Comparison of ENCODE assay signal across 19 cellular contexts in genomic region chr11:11871991-11872401, GRCh38. TPM values are rescaled to one million over a fixed set of nuclear protein-coding genes. Genes with fewer than 3 reads are reported as not detected.
DNase-seq lines count a peak whose midpoint lies in the region; ATAC-seq and TF ChIP-seq lines count a peak whose summit lies in the region.
"Had no signal": no experiment of that assay in that cellular context is flagged by ENCODE, and none has a peak within 500 bp of the region (broad histone marks: within the 10 kb centered on the region; RNA-seq: fewer than 3 reads in every experiment).

No MANE protein-coding gene starts in this region.

- TF ChIP-seq CTCF in CD4-positive, alpha-beta T cell (IDR thresholded peaks at IDR 0.05) = no peak
- no peak for TF ChIP-seq CTCF in GM23338 (conservative IDR thresholded peaks at IDR 0.05; ENCODE audit: low read depth in 2 of 2)
- no peak for TF ChIP-seq CTCF in activated B cell treated with CpG ODN at 0.5 μM for 24 hours (IDR thresholded peaks at IDR 0.05)

- H3K4me3 ChIP-seq in GM23338 = no peak overlapping the region
- H3K4me3 ChIP-seq: lower lobe of right lung, SJCRH30, smooth muscle cell had no signal

- H3K36me3 Mint-ChIP-seq in CD4-positive, alpha-beta T cell (ENCODE audit: low read depth) = peaks cover 35% of the 10 kb centered on the region
- H3K36me3 Mint-ChIP-seq in GM23338 (ENCODE audit: low read depth) (peaks cover 19% of the 10 kb centered on the region; the same call in 2 of the 3 replicates), activated B cell treated with CpG ODN at 0.5 μM for 24 hours (ENCODE audit: low read depth) (peaks cover 18% of the 10 kb centered on the region), memory B cell (peaks cover 14% of the 10 kb centered on the region)
- H3K36me3 Mint-ChIP-seq in stimulated activated memory B cell treated with anti-CD40 and anti-IgM and Interleukin-4, amounts not matched to agents 10 μg/mL and 1 μg/mL and 100 μg/mL, for 72 hours = peaks cover 30% of the 10 kb centered on the region

- POLR2A ChIA-PET in CD4-positive, alpha-beta T cell (lab: Charles Lee) = interaction anchor here (1.0 kb wide), 1 partner anchor 28 kb away, joined by 4 read pairs; no protein-coding TSS in a partner anchor
- POLR2A ChIA-PET in activated B cell treated with CpG ODN at 0.5 μM for 24 hours (lab: Charles Lee) = interaction anchor here (1.2 kb wide), 1 partner anchor 29 kb away, joined by 4 read pairs; no protein-coding TSS in a partner anchor

- H3K4me3 Mint-ChIP-seq in CD4-positive, alpha-beta T cell = peak overlapping the region; percentile 66
- H3K4me3 Mint-ChIP-seq in GM23338 (peak overlapping the region; percentile 3; the same call in 1 of the 3 replicates), activated B cell treated with CpG ODN at 0.5 μM for 24 hours (peak overlapping the region; percentile 6), memory B cell (no peak overlapping the region)
- H3K4me3 Mint-ChIP-seq in stimulated activated memory B cell treated with anti-CD40 and anti-IgM and Interleukin-4, amounts not matched to agents 10 μg/mL and 1 μg/mL and 100 μg/mL, for 72 hours = no peak overlapping the region
- H3K4me3 Mint-ChIP-seq: activated T-helper 1 cell treated with anti-CD3 and anti-CD28 coated beads, Interleukin-12 subunit alpha, Interleukin-12 subunit beta, Interleukin-2, Interleukin-4 antibody, amounts not matched to agents 30 ng/mL and 10 ng/mL and 1 ng/mL, durations not matched to agents 14 hours and 24 hours and 36 hours; stimulated activated naive CD8-positive, alpha-beta T cell treated with anti-CD3 and anti-CD28 coated beads, Interleukin-15, amount 100 ng/mL, for 72 hours had no signal

- no peaks in the 10 kb centered on the region for H3K36me3 ChIP-seq in GM23338 (ENCODE audit: insufficient read depth)
- H3K36me3 ChIP-seq: BE2C, lower lobe of right lung had no signal

- peaks cover 7% of the 10 kb centered on the region for H4K20me1 ChIP-seq in GM23338 (replicated peaks; ENCODE audit: insufficient read depth)

- H3K9me3 Mint-ChIP-seq in CD4-positive, alpha-beta T cell = no peaks in the 10 kb centered on the region
- H3K9me3 Mint-ChIP-seq in GM23338 = peaks cover 3% of the 10 kb centered on the region; the same call in 2 of the 3 replicates
- H3K9me3 Mint-ChIP-seq in activated B cell treated with CpG ODN at 0.5 μM for 24 hours = peaks cover 2% of the 10 kb centered on the region
- H3K9me3 Mint-ChIP-seq in memory B cell = peaks cover 3% of the 10 kb centered on the region
- H3K9me3 Mint-ChIP-seq in stimulated activated memory B cell treated with anti-CD40 and anti-IgM and Interleukin-4, amounts not matched to agents 10 μg/mL and 1 μg/mL and 100 μg/mL, for 72 hours = peaks cover 3% of the 10 kb centered on the region
- H3K9me3 Mint-ChIP-seq: activated T-helper 1 cell treated with anti-CD3 and anti-CD28 coated beads, Interleukin-12 subunit alpha, Interleukin-12 subunit beta, Interleukin-2, Interleukin-4 antibody, amounts not matched to agents 30 ng/mL and 10 ng/mL and 1 ng/mL, durations not matched to agents 14 hours and 24 hours and 36 hours had no signal

- no peaks in the 10 kb centered on the region for H3K27me3 Mint-ChIP-seq in CD4-positive, alpha-beta T cell
- H3K27me3 Mint-ChIP-seq in GM23338 (ENCODE audit: insufficient read depth, low read depth, poor library complexity) (no peaks in the 10 kb centered on the region), activated B cell treated with CpG ODN at 0.5 μM for 24 hours (no peaks in the 10 kb centered on the region), memory B cell (no peaks in the 10 kb centered on the region)
- H3K27me3 Mint-ChIP-seq in stimulated activated memory B cell treated with anti-CD40 and anti-IgM and Interleukin-4, amounts not matched to agents 10 μg/mL and 1 μg/mL and 100 μg/mL, for 72 hours = no peaks in the 10 kb centered on the region
- H3K27me3 Mint-ChIP-seq: stimulated activated naive CD8-positive, alpha-beta T cell treated with anti-CD3 and anti-CD28 coated beads, Interleukin-15, amount 100 ng/mL, for 72 hours had no signal

- H3F3A ChIP-seq in GM23338 (replicated peaks; ENCODE audit: low read depth) = no peaks in the 10 kb centered on the region

- H3K27ac Mint-ChIP-seq in CD4-positive, alpha-beta T cell = no peak overlapping the region
- 0 out of 2 replicates have a peak overlapping the region, but pooled peaks have one; percentile 8 for H3K27ac Mint-ChIP-seq in GM23338
- H3K27ac Mint-ChIP-seq in activated B cell treated with CpG ODN at 0.5 μM for 24 hours = peak overlapping the region; percentile 39
- H3K27ac Mint-ChIP-seq in memory B cell = peak overlapping the region; percentile 12
- no peak overlapping the region for H3K27ac Mint-ChIP-seq in stimulated activated memory B cell treated with anti-CD40 and anti-IgM and Interleukin-4, amounts not matched to agents 10 μg/mL and 1 μg/mL and 100 μg/mL, for 72 hours
- H3K27ac Mint-ChIP-seq: activated T-helper 1 cell treated with anti-CD3 and anti-CD28 coated beads, Interleukin-12 subunit alpha, Interleukin-12 subunit beta, Interleukin-2, Interleukin-4 antibody, amounts not matched to agents 30 ng/mL and 10 ng/mL and 1 ng/mL, durations not matched to agents 14 hours and 24 hours and 36 hours had no signal

- peaks cover 32% of the 10 kb centered on the region for H3K4me1 ChIP-seq in GM23338 (ENCODE audit: insufficient read depth)
- H3K4me1 ChIP-seq: BE2C, SJCRH30 had no signal

- DNase-seq in CD4-positive, alpha-beta T cell = no peak
- DNase-seq in GM23338 (ENCODE audit: low spot score) (peak; percentile 15), activated B cell treated with CpG ODN at 0.5 μM for 24 hours (no peak), memory B cell (ENCODE audit: low spot score in 2 of 2) (no peak), NOMO-1 treated with DMSO at 0.1 percent for 48 hours (lab: John Stamatoyannopoulos, UW; ENCODE audit: unreplicated experiment) (no peak)
- DNase-seq: activated CD4-positive, alpha-beta T cell treated with anti-CD3 and anti-CD28 coated beads, Interleukin-2, amount 50 U/mL, for 48 hours; anterior cingulate cortex; DMS53; H7; lower lobe of right lung; NCI-H1105 treated with DMSO at 0.1 percent for 48 hours; stimulated activated naive CD8-positive, alpha-beta T cell treated with anti-CD3 and anti-CD28 coated beads, Interleukin-15, amount 100 ng/mL, for 72 hours had no signal

- intact Hi-C loops in CD4-positive, alpha-beta T cell (cut with DNase I, micrococcal nuclease) = no loop called here
- intact Hi-C loops in activated B cell treated with CpG ODN at 0.5 μM for 24 hours (cut with micrococcal nuclease) = loop anchor here (1.0 to 2.0 kb wide), 2 partner anchors 12 to 13 kb away; no protein-coding TSS in a partner anchor

- no peaks in the 10 kb centered on the region for H3K9me3 ChIP-seq in CD4-positive, alpha-beta T cell (ENCODE audit: control insufficient read depth, low read length)
- H3K9me3 ChIP-seq: BE2C, SJCRH30 had no signal

- H2AFZ ChIP-seq in GM23338 = no peak overlapping the region

- peaks cover 87% of the 10 kb centered on the region for H3K79me2 ChIP-seq in GM23338 (replicated peaks; ENCODE audit: insufficient read depth)

- CTCF ChIA-PET in CD4-positive, alpha-beta T cell (lab: Charles Lee) = interaction anchor here (0.6 to 1.2 kb wide), 2 partner anchors 28 to 1331 kb away, joined by 4 read pairs; partner anchors contain the start of gene RNF141
- CTCF ChIA-PET in activated B cell treated with CpG ODN at 0.5 μM for 24 hours (lab: Charles Lee) = no interaction called here

- H3K4me1 Mint-ChIP-seq in CD4-positive, alpha-beta T cell (ENCODE audit: low read depth) = peaks cover 83% of the 10 kb centered on the region
- peaks cover 38% of the 10 kb centered on the region for H3K4me1 Mint-ChIP-seq in GM23338
- peaks cover 50% of the 10 kb centered on the region for H3K4me1 Mint-ChIP-seq in activated B cell treated with CpG ODN at 0.5 μM for 24 hours
- peaks cover 41% of the 10 kb centered on the region for H3K4me1 Mint-ChIP-seq in memory B cell
- peaks cover 71% of the 10 kb centered on the region for H3K4me1 Mint-ChIP-seq in stimulated activated memory B cell treated with anti-CD40 and anti-IgM and Interleukin-4, amounts not matched to agents 10 μg/mL and 1 μg/mL and 100 μg/mL, for 72 hours

- H3K27me3 ChIP-seq in CD4-positive, alpha-beta T cell (ENCODE audit: control insufficient read depth, insufficient read depth, low read length) = no peaks in the 10 kb centered on the region
- H3K27me3 ChIP-seq in GM23338 (ENCODE audit: insufficient read depth) = no peaks in the 10 kb centered on the region
- H3K27me3 ChIP-seq: BE2C, SJCRH30 had no signal

- no peak overlapping the region for H3K27ac ChIP-seq in CD4-positive, alpha-beta T cell (ENCODE audit: low read depth, low read length)
- H3K27ac ChIP-seq in GM23338 (ENCODE audit: low read depth) = peak overlapping the region; percentile 2; the same call in 1 of the 2 replicates
- H3K27ac ChIP-seq: lower lobe of right lung, SJCRH30 had no signal

- H3K4me2 ChIP-seq in GM23338 = peak overlapping the region; percentile 35; the same call in 1 of the 2 replicates
- H3K4me2 ChIP-seq: smooth muscle cell had no signal

- ATAC-seq in CD4-positive, alpha-beta T cell (ENCODE audit: poor library complexity) = peak; percentile 24
- peak; percentile 31; the same call in 2 of the 3 replicates for ATAC-seq in GM23338
- peak; percentile 21 for ATAC-seq in activated B cell treated with CpG ODN at 0.5 μM for 24 hours (ENCODE audit: low read depth)
- peak; percentile 22 for ATAC-seq in memory B cell (ENCODE audit: low read depth)
- no peak for ATAC-seq in GM21381 (IDR thresholded peaks at IDR 0.05; ENCODE audit: unreplicated experiment)
- ATAC-seq in stimulated activated memory B cell treated with anti-CD40 and anti-IgM and Interleukin-4, amounts not matched to agents 10 μg/mL and 1 μg/mL and 100 μg/mL, for 72 hours = no peak
- ATAC-seq in HG03097 (IDR thresholded peaks at IDR 0.05; ENCODE audit: low FRiP score, unreplicated experiment) = no peak
- ATAC-seq: stimulated activated naive CD8-positive, alpha-beta T cell treated with anti-CD3 and anti-CD28 coated beads, Interleukin-15, amount 100 ng/mL, for 72 hours had no signal

- no peaks in the 10 kb centered on the region for H3K9me2 ChIP-seq in GM23338 (ENCODE audit: insufficient read depth)

TF ChIP-seq in GM23338, 12 proteins besides CTCF, POLR2A, EP300 and RAD21 (continues in another document):
- TF ChIP-seq POLR2AphosphoS5 (IDR thresholded peaks at IDR 0.05; ENCODE audit: low read depth) = no peak
- TF ChIP-seq, protein P1, sequence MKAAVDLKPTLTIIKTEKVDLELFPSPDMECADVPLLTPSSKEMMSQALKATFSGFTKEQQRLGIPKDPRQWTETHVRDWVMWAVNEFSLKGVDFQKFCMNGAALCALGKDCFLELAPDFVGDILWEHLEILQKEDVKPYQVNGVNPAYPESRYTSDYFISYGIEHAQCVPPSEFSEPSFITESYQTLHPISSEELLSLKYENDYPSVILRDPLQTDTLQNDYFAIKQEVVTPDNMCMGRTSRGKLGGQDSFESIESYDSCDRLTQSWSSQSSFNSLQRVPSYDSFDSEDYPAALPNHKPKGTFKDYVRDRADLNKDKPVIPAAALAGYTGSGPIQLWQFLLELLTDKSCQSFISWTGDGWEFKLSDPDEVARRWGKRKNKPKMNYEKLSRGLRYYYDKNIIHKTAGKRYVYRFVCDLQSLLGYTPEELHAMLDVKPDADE (IDR thresholded peaks at IDR 0.05) = no peak

RNA-seq across cellular contexts. Expression of gene USP47, which starts 30.2 kb away (rescaled TPM):
- 100 to 1,000 TPM in 1 of 2 experiments, 10 to 100 TPM in 1; 97.0 to 100 TPM for total RNA-seq in CD4-positive, alpha-beta T cell
- 32.1 and 36.7 TPM in 2 replicates for total RNA-seq in GM23338 (2014; rRNA removed; shearing (Covaris generic))
- polyA plus RNA-seq in GM23338 (2016; fragmentation: Nextera tagmentation; extraction: Ambion mirVana) = 15.5 and 16.3 TPM in 2 replicates
- 48.5 and 50.3 TPM in 2 replicates for total RNA-seq in activated B cell treated with CpG ODN at 0.5 μM for 24 hours

Comparison
In these comparisons a context has a peak if more than half of its experiments do, and no peak if none do; other contexts are left out.
1. ATAC-seq: peak in CD4-positive, alpha-beta T cell (single experiment), GM23338 (single experiment), activated B cell treated with CpG ODN at 0.5 μM for 24 hours (single experiment) and memory B cell (single experiment); none in GM21381 (single experiment), stimulated activated memory B cell treated with anti-CD40 and anti-IgM and Interleukin-4, amounts not matched to agents 10 μg/mL and 1 μg/mL and 100 μg/mL, for 72 hours (single experiment) and HG03097 (single experiment).
2. H3K27ac Mint-ChIP-seq: peak in GM23338 (single experiment), activated B cell treated with CpG ODN at 0.5 μM for 24 hours (single experiment) and memory B cell (single experiment); none in CD4-positive, alpha-beta T cell (single experiment) and stimulated activated memory B cell treated with anti-CD40 and anti-IgM and Interleukin-4, amounts not matched to agents 10 μg/mL and 1 μg/mL and 100 μg/mL, for 72 hours (single experiment).
3. H3K4me3 Mint-ChIP-seq: peak in CD4-positive, alpha-beta T cell (single experiment), GM23338 (single experiment) and activated B cell treated with CpG ODN at 0.5 μM for 24 hours (single experiment); none in memory B cell (single experiment) and stimulated activated memory B cell treated with anti-CD40 and anti-IgM and Interleukin-4, amounts not matched to agents 10 μg/mL and 1 μg/mL and 100 μg/mL, for 72 hours (single experiment).